Comparison of ENCODE assay signal across 12 cellular contexts in genomic region chr10:79182763-79183467, GRCh38.
DNase-seq lines count a peak whose midpoint lies in the region; ATAC-seq and TF ChIP-seq lines count a peak whose summit lies in the region.
"Had no signal": no experiment of that assay in that cellular context is flagged by ENCODE, and none has a peak within 500 bp of the region (broad histone marks: within the 10 kb centered on the region; RNA-seq: fewer than 3 reads in every experiment).

No MANE protein-coding gene starts in this region.

- H3K4me3 ChIP-seq in BE2C (ENCODE audit: low read depth, low read length) = no peak overlapping the region
- H3K4me3 ChIP-seq in Panc1 (ENCODE audit: low read depth in 2 of 2, low read length in 2 of 2) = no peak overlapping the region
- H3K4me3 ChIP-seq in cardiac muscle cell = no peak overlapping the region
- no peak overlapping the region for H3K4me3 ChIP-seq in osteoblast (ENCODE audit: insufficient read depth, low read length)

- peaks cover 55% of the 10 kb centered on the region for H4K20me1 ChIP-seq in osteoblast (ENCODE audit: insufficient read depth, low read length)

- DNase-seq in BE2C (peak; percentile 29), Panc1 (ENCODE audit: low read depth, low spot score) (no peak), cardiac muscle cell (ENCODE audit: low read depth in 1 of 2, low spot score in 1 of 2) (no peak), osteoblast (ENCODE audit: insufficient read length, low spot score, missing footprints) (no peak), GM10266 (ENCODE audit: extremely low spot score) (no peak), posterior cingulate gyrus (no peak)
- DNase-seq: activated CD4-positive, alpha-beta T cell treated with anti-CD3 and anti-CD28 coated beads, Interleukin-2, amount 10 ng/mL, durations not matched to agents 7 days and 5 days; AML-193; NCI-H2171 treated with DMSO at 0.1 percent for 48 hours; retina had no signal

- H3K36me3 ChIP-seq in BE2C (peaks cover 15% of the 10 kb centered on the region), Panc1 (ENCODE audit: control insufficient read depth, insufficient read depth, low read length) (no peaks in the 10 kb centered on the region), cardiac muscle cell (no peaks in the 10 kb centered on the region), osteoblast (ENCODE audit: insufficient read depth, low read length) (peaks cover 49% of the 10 kb centered on the region)

- H3K27me3 ChIP-seq in BE2C (no peaks in the 10 kb centered on the region), Panc1 (ENCODE audit: control insufficient read depth, insufficient read depth, low read length) (no peaks in the 10 kb centered on the region), cardiac muscle cell (no peaks in the 10 kb centered on the region), osteoblast (ENCODE audit: insufficient read depth, low read length) (no peaks in the 10 kb centered on the region)

- in situ Hi-C loops in Panc1 (cut with HindIII; ENCODE audit: low pct_unique_long_range_greater_than_20kb, low sequenced_read_pairs) = no loop called here

- no peak overlapping the region for H2AFZ ChIP-seq in osteoblast (ENCODE audit: low read length)

- TF ChIP-seq CTCF in BE2C (IDR thresholded peaks at IDR 0.05; ENCODE audit: low read depth, low read length) = no peak
- TF ChIP-seq CTCF in Panc1 (IDR thresholded peaks at IDR 0.05) = no peak
- no peak for TF ChIP-seq CTCF in cardiac muscle cell (IDR thresholded peaks at IDR 0.05; ENCODE audit: low read depth, low read length)
- TF ChIP-seq CTCF in osteoblast (IDR thresholded peaks at IDR 0.05; ENCODE audit: extremely low read depth, low read depth, low read length) = no peak
- no peak for TF ChIP-seq CTCF in GM10266 (IDR thresholded peaks at IDR 0.05; ENCODE audit: control insufficient read depth, insufficient read depth, low read depth, missing control alignments)

- ATAC-seq in Panc1 (peak; percentile 10; the same call in 1 of the 2 replicates), GM19467 (IDR thresholded peaks at IDR 0.05; ENCODE audit: unreplicated experiment) (no peak), HG03196 (IDR thresholded peaks at IDR 0.05; ENCODE audit: unreplicated experiment) (no peak)

- H3K9me3 ChIP-seq in BE2C = no peaks in the 10 kb centered on the region
- no peaks in the 10 kb centered on the region for H3K9me3 ChIP-seq in Panc1 (ENCODE audit: control insufficient read depth, insufficient read depth, low read depth, low read length)
- no peaks in the 10 kb centered on the region for H3K9me3 ChIP-seq in cardiac muscle cell (ENCODE audit: low read depth)
- no peaks in the 10 kb centered on the region for H3K9me3 ChIP-seq in osteoblast (ENCODE audit: low read depth, low read length)

- no TSS peak for BruUV-seq in Panc1 (replicated peaks; lab: Mats Ljungman, UMichigan)

- CTCF ChIA-PET in Panc1 (lab: Charles Lee) = interaction anchor here (0.6 to 1.6 kb wide), 2 partner anchors 12 to 1618 kb away, joined by 3 to 6 read pairs; no protein-coding TSS in a partner anchor

- H3K79me2 ChIP-seq in osteoblast (ENCODE audit: insufficient read depth, low read length) = peaks cover 74% of the 10 kb centered on the region

- H3K4me1 ChIP-seq in BE2C = peaks cover 83% of the 10 kb centered on the region
- H3K4me1 ChIP-seq in Panc1 (ENCODE audit: control insufficient read depth, insufficient read depth, low read length) = peaks cover 58% of the 10 kb centered on the region
- H3K4me1 ChIP-seq in cardiac muscle cell (ENCODE audit: low read depth) = peaks cover 91% of the 10 kb centered on the region
- H3K4me1 ChIP-seq in osteoblast (ENCODE audit: insufficient read depth, low read length) = peaks cover 77% of the 10 kb centered on the region

- peak overlapping the region; percentile 57; the same call in 1 of the 2 replicates for H3K27ac ChIP-seq in Panc1 (ENCODE audit: low read length)
- peak overlapping the region; percentile 95 for H3K27ac ChIP-seq in cardiac muscle cell
- peak overlapping the region; percentile 45 for H3K27ac ChIP-seq in osteoblast (ENCODE audit: low read depth, low read length)

- intact Hi-C loops in Panc1 (cut with micrococcal nuclease; ENCODE audit: unreplicated experiment) (no loop called here), posterior cingulate gyrus (cut with DNase I) (no loop called here)

- no peak overlapping the region for H3K4me2 ChIP-seq in osteoblast (ENCODE audit: insufficient read depth, low read length)

- POLR2A ChIA-PET in Panc1 (lab: Charles Lee) = interaction anchor here (0.6 kb wide), 1 partner anchor 577 kb away, joined by 5 read pairs; no protein-coding TSS in a partner anchor

Comparison
In these comparisons a context has a peak if more than half of its experiments do, and no peak if none do; other contexts are left out.
1. H3K27ac ChIP-seq: peak in every context shown above with its lines; median percentile 95 in cardiac muscle cell; 57 in Panc1; 45 in osteoblast.